In the genomic region with DNA sequence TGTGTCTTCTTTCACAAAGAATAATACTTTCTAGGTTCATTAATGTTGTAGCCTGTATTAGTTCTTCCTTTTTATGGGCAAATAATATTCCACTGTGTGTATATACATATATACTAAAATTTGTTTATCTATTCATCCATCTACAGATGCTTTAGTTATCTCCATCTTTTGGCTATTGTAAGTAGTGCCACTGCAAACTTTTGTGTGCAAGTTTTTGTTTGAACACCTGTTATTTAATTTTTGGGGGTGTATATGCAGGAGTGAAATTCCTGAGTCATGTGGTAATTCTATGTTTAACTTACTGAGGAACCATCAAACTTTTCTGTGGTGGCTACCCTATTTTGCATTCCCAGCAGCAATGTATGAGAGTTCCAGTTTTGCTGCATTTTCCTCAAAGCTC, we compare ENCODE assay signal across 9 cellular contexts. TPM values are rescaled to one million over a fixed set of nuclear protein-coding genes. Genes with fewer than 3 reads are reported as not detected.
"Had no signal": no experiment of that assay in that cellular context is flagged by ENCODE, and none has a peak within 500 bp of the region (broad histone marks: within the 10 kb centered on the region; RNA-seq: fewer than 3 reads in every experiment).

No MANE protein-coding gene starts in this region.

- FAIRE-seq: HepG2, HTR-8/SVneo had no signal

- DNase-seq: IMR-90, KBM-7, KG1 had no signal

- H3K27me3 Mint-ChIP-seq: IgD-negative memory B cell had no signal

- H3K36me3 Mint-ChIP-seq: IgD-negative memory B cell had no signal

- H3K27ac Mint-ChIP-seq: IgD-negative memory B cell had no signal

- H3K9me3 Mint-ChIP-seq: IgD-negative memory B cell had no signal

- ATAC-seq: HepG2, K562 had no signal

- H3K4me3 Mint-ChIP-seq: IgD-negative memory B cell had no signal

- H3K27ac ChIP-seq: HL-60 had no signal

- H3K4me3 ChIP-seq: K562 had no signal

RNA-seq across cellular contexts. Expression of gene AGR3, which starts 37.7 kb away (rescaled TPM):
- total RNA-seq: HepG2, HT1080, IMR-90, K562 had no signal
- polyA plus RNA-seq: HepG2, IgD-negative memory B cell, IMR-90, K562 had no signal
